1 cellular context compared by ENCODE assay signal in the genomic region with DNA sequence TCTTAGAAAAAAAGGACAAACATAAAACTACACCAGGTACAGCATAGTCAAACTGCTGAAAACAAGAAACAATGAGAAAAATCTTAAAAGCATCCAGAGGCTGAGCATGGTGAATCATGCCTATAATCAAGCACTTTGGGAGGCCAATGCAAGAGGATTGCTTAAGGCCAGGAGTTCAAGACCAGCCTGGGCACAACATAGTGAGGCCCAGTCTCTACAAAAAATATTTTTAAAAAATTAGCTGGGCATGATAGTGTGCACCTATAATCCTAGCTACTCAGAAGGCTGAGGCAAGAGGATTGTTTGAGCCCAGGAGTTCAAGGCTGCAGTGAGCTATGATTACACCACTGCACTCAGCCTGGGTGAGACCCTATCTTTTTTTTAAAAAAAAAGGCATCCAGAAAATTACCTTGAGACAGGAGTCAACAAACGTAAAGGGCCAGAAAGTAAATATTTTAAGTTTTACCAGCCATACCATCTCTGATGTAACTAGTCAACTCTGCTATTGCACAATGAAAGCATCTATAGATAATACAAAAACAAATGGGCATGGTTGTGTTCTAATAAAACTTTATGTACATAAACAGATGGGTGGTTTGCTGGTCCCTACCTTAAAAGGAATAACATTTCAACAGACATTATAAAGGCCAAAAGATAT.
TF ChIP-seq lines count a peak whose summit lies in the region.

No MANE protein-coding gene starts in this region.

TF ChIP-seq in K562, 482 proteins besides CTCF, POLR2A, EP300 and RAD21:
- TF ChIP-seq, protein P1, sequence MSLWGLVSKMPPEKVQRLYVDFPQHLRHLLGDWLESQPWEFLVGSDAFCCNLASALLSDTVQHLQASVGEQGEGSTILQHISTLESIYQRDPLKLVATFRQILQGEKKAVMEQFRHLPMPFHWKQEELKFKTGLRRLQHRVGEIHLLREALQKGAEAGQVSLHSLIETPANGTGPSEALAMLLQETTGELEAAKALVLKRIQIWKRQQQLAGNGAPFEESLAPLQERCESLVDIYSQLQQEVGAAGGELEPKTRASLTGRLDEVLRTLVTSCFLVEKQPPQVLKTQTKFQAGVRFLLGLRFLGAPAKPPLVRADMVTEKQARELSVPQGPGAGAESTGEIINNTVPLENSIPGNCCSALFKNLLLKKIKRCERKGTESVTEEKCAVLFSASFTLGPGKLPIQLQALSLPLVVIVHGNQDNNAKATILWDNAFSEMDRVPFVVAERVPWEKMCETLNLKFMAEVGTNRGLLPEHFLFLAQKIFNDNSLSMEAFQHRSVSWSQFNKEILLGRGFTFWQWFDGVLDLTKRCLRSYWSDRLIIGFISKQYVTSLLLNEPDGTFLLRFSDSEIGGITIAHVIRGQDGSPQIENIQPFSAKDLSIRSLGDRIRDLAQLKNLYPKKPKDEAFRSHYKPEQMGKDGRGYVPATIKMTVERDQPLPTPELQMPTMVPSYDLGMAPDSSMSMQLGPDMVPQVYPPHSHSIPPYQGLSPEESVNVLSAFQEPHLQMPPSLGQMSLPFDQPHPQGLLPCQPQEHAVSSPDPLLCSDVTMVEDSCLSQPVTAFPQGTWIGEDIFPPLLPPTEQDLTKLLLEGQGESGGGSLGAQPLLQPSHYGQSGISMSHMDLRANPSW (CRISPR knock-in tag; IDR thresholded peaks at IDR 0.05) = no peak
- TF ChIP-seq CEBPB (tag; IDR thresholded peaks at IDR 0.05) = peak; percentile 56; the same call in 1 of the 2 replicates
- TF ChIP-seq, protein P2, sequence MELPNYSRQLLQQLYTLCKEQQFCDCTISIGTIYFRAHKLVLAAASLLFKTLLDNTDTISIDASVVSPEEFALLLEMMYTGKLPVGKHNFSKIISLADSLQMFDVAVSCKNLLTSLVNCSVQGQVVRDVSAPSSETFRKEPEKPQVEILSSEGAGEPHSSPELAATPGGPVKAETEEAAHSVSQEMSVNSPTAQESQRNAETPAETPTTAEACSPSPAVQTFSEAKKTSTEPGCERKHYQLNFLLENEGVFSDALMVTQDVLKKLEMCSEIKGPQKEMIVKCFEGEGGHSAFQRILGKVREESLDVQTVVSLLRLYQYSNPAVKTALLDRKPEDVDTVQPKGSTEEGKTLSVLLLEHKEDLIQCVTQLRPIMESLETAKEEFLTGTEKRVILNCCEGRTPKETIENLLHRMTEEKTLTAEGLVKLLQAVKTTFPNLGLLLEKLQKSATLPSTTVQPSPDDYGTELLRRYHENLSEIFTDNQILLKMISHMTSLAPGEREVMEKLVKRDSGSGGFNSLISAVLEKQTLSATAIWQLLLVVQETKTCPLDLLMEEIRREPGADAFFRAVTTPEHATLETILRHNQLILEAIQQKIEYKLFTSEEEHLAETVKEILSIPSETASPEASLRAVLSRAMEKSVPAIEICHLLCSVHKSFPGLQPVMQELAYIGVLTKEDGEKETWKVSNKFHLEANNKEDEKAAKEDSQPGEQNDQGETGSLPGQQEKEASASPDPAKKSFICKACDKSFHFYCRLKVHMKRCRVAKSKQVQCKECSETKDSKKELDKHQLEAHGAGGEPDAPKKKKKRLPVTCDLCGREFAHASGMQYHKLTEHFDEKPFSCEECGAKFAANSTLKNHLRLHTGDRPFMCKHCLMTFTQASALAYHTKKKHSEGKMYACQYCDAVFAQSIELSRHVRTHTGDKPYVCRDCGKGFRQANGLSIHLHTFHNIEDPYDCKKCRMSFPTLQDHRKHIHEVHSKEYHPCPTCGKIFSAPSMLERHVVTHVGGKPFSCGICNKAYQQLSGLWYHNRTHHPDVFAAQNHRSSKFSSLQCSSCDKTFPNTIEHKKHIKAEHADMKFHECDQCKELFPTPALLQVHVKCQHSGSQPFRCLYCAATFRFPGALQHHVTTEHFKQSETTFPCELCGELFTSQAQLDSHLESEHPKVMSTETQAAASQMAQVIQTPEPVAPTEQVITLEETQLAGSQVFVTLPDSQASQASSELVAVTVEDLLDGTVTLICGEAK (IDR thresholded peaks at IDR 0.05) = peak; percentile 85
- TF ChIP-seq, protein P2 (CRISPR knock-in tag; IDR thresholded peaks at IDR 0.05) = no peak
TF ChIP-seq in K562: peak in this region for 2.
